ENCODE assay signal across 8 cellular contexts in genomic region chr7:155804897-155805825, GRCh38. TPM values are rescaled to one million over a fixed set of nuclear protein-coding genes. Genes with fewer than 3 reads are reported as not detected.
DNase-seq lines count a peak whose midpoint lies in the region; ATAC-seq, FAIRE-seq and TF ChIP-seq lines count a peak whose summit lies in the region.

No MANE protein-coding gene starts in this region.

- no peak for FAIRE-seq in GM12878 (lab: Jason Lieb, UNC)

- CTCF ChIA-PET in GM12878 (lab: Yijun Ruan, JAX) = interaction anchor here (0.6 kb wide), 1 partner anchor 1034 kb away, joined by 3 read pairs; no protein-coding TSS in a partner anchor

- TF ChIP-seq POLR2A in GM12878 (IDR thresholded peaks at IDR 0.05; ENCODE audit: low read depth, low read length) = no peak

- peak; percentile 35 to 46 (median 41); a peak in 4 of 6 replicates for TF ChIP-seq CTCF in GM12878 (IDR thresholded peaks at IDR 0.05 in 2 of 3, conservative IDR thresholded peaks at IDR 0.05 in 1 of 3; ENCODE audit: control insufficient read depth in 2 of 3, extremely low read depth in 1 of 3, insufficient read depth in 1 of 3, low read depth in 3 of 3, low read length in 3 of 3)

- no TSS peak for BruUV-seq in GM12878 (replicated peaks; lab: Mats Ljungman, UMichigan)

- peak overlapping the region; percentile 47; the same call in 1 of the 2 replicates for H3K4me2 ChIP-seq in GM12878 (ENCODE audit: control insufficient read depth, insufficient read depth)

- POLR2A ChIA-PET in GM12878 (lab: Charles Lee) = no interaction called here

- H3K36me3 ChIP-seq in GM12878 (ENCODE audit: control insufficient read depth in 2 of 2, insufficient read depth in 2 of 2, low read length in 1 of 2) (no peaks in the 10 kb centered on the region), iPS-15b (ENCODE audit: control insufficient read depth, insufficient read depth, low read length) (no peaks in the 10 kb centered on the region)

- in situ Hi-C loops in GM12878 (cut with MboI) = loop anchor here (25.0 kb wide), 1 partner anchor 1457 kb away; no protein-coding TSS in a partner anchor

- H3K4me1 ChIP-seq in GM12878 (ENCODE audit: control insufficient read depth, insufficient read depth, low read length) (no peaks in the 10 kb centered on the region), iPS-15b (ENCODE audit: control insufficient read depth, insufficient read depth, low read length) (no peaks in the 10 kb centered on the region)

- H3K79me2 ChIP-seq in GM12878 (ENCODE audit: control insufficient read depth, insufficient read depth, low read length) = no peaks in the 10 kb centered on the region

- WGBS in GM12878 (ENCODE audit: insufficient coverage, insufficient replicate concordance, low lambda C conversion rate, missing lambda C conversion rate) = 11% methylated on average over 87 of the region's 91 CpGs

- no peak overlapping the region for H3K4me3 ChIP-seq in GM12878
- peak overlapping the region; percentile 33 for H3K4me3 ChIP-seq in iPS-15b (ENCODE audit: low read depth, low read length)

- H2AFZ ChIP-seq in GM12878 (ENCODE audit: control insufficient read depth, low read depth, low read length) = no peak overlapping the region

- DNase-seq in SIG-M5 treated with dmso at 0.1 percent for 504 hours (lab: John Stamatoyannopoulos, UW; ENCODE audit: unreplicated experiment) (peak; percentile 53), SIG-M5 (lab: John Stamatoyannopoulos, UW) (no peak), HPDE6-E6E7 (ENCODE audit: extremely low spot score) (peak; percentile 49), T follicular helper cell (ENCODE audit: low read depth) (peak; percentile 51), GM12878 (ENCODE audit: low read depth, low spot score) (no peak), SKM-1 (lab: John Stamatoyannopoulos, UW; ENCODE audit: unreplicated experiment) (no peak)
- peak; percentile 59 for DNase-seq in stimulated activated CD4-positive, alpha-beta T cell treated with anti-CD3 and anti-CD28 coated beads, Interleukin-12 subunit alpha, Interleukin-12 subunit beta, amount 100 ng/mL, for 4 hours

- RAD21 ChIA-PET in GM12878 (lab: Charles Lee; ENCODE audit: unreplicated experiment) = no interaction called here

- TF ChIP-seq EP300 in GM12878 (IDR thresholded peaks at IDR 0.05; ENCODE audit: borderline replicate concordance in 1 of 2, control insufficient read depth in 1 of 2, low read depth in 2 of 2, low read length in 2 of 2) = no peak

- no peak overlapping the region for H3K9ac ChIP-seq in GM12878 (ENCODE audit: control insufficient read depth, insufficient read depth, low read length)
- no peak overlapping the region for H3K9ac ChIP-seq in iPS-15b (ENCODE audit: low read depth, low read length)

- H3K27me3 ChIP-seq in GM12878 (replicated peaks in 1 of 2; ENCODE audit: control insufficient read depth in 2 of 2, insufficient read depth in 2 of 2, low read length in 1 of 2) (peaks cover 6 to 13% of the 10 kb centered on the region in 2 experiments), iPS-15b (ENCODE audit: control insufficient read depth, insufficient read depth, low read length) (peaks cover 85% of the 10 kb centered on the region)

- intact Hi-C loops in GM12878 (cut with micrococcal nuclease; ENCODE audit: unreplicated experiment) = no loop called here

- SMC1A ChIA-PET in GM12878 (lab: Charles Lee; ENCODE audit: uncharacterized antibody, unreplicated experiment) = no interaction called here

- H4K20me1 ChIP-seq in GM12878 (ENCODE audit: control insufficient read depth, insufficient read depth) = no peaks in the 10 kb centered on the region

- no peak overlapping the region for H3K27ac ChIP-seq in GM12878 (ENCODE audit: control insufficient read depth, insufficient read depth)

- peak; percentile 57 for ATAC-seq in GM12878

- H3K9me3 ChIP-seq in GM12878 (replicated peaks; ENCODE audit: control insufficient read depth, insufficient read depth, low read length) (no peaks in the 10 kb centered on the region), iPS-15b (ENCODE audit: control insufficient read depth, insufficient read depth, low read length) (no peaks in the 10 kb centered on the region)

- no peak for TF ChIP-seq RAD21 in GM12878 (IDR thresholded peaks at IDR 0.05; ENCODE audit: insufficient read depth, low read depth, low read length)

TF ChIP-seq in GM12878, 131 proteins besides CTCF, POLR2A, EP300 and RAD21:
- TF ChIP-seq SMC3 (IDR thresholded peaks at IDR 0.05; ENCODE audit: borderline replicate concordance, low read length) (no peak), EGR1 (IDR thresholded peaks at IDR 0.05; ENCODE audit: borderline replicate concordance in 1 of 2, low read depth in 2 of 2, low read length in 2 of 2) (peak in 1 of 2 experiments; percentile 31; a peak in 1 of 3 replicates)

RNA-seq across cellular contexts. Expression of gene SHH, which starts 7.1 kb away (rescaled TPM):
- not detected in 2 replicates for total RNA-seq in GM12878 (2013; cell fraction: nucleolus; rRNA removed)
- total RNA-seq in GM12878 (2014; rRNA removed) = not detected in 2 replicates
- not detected in 2 replicates for total RNA-seq in GM12878 (2014; rRNA removed; fragmentation: Illumina TruSeq; extraction: Trizol)
- total RNA-seq in GM12878 (2021) = not detected in 2 replicates
- polyA plus RNA-seq in GM12878 (2011; ENCODE audit: low read depth) = not detected
- polyA plus RNA-seq in GM12878 (2011; rRNA removed) = not detected in 2 replicates
- polyA plus RNA-seq in GM12878 (2011; cell fraction: cytosol; rRNA removed) = 0.02 TPM in 1 of 2 replicates, not detected in the other
- 0.01 TPM in 1 of 2 replicates, not detected in the other for polyA plus RNA-seq in GM12878 (2011; cell fraction: nucleus; rRNA removed)
- not detected in 2 replicates for polyA plus RNA-seq in GM12878 (2012)
- not detected in 2 replicates for polyA plus RNA-seq in GM12878 (2014; fragmentation: Illumina TruSeq; extraction: Trizol)
- polyA plus RNA-seq in GM12878 (2014; fragmentation: Nextera tagmentation; extraction: Ambion mirVana) = not detected
- not detected in 2 replicates for polyA plus RNA-seq in GM12878 (2014; rRNA removed)
- not detected for polyA plus RNA-seq in GM12878 (2016; fragmentation: Nextera tagmentation; extraction: Ambion mirVana)
- not detected in 2 replicates for polyA minus RNA-seq in GM12878 (2011; rRNA and poly(A)+ RNA removed)
- not detected in 2 replicates for polyA minus RNA-seq in GM12878 (2011; cell fraction: cytosol; rRNA and poly(A)+ RNA removed)
- polyA minus RNA-seq in GM12878 (2011; cell fraction: nucleus; rRNA and poly(A)+ RNA removed) = not detected in 2 replicates

Comparison
In these comparisons a context has a peak if more than half of its experiments do, and no peak if none do; other contexts are left out.
1. DNase-seq: peak in SIG-M5 treated with dmso at 0.1 percent for 504 hours (single experiment), HPDE6-E6E7 (single experiment), T follicular helper cell (single experiment) and stimulated activated CD4-positive, alpha-beta T cell treated with anti-CD3 and anti-CD28 coated beads, Interleukin-12 subunit alpha, Interleukin-12 subunit beta, amount 100 ng/mL, for 4 hours (single experiment); none in SIG-M5 (single experiment), GM12878 (single experiment) and SKM-1 (single experiment).